Comparison of ENCODE assay signal across 16 cellular contexts in genomic region chr2:100107440-100107839, GRCh38. TPM values are rescaled to one million over a fixed set of nuclear protein-coding genes. Genes with fewer than 3 reads are reported as not detected.
"Had no signal": no experiment of that assay in that cellular context is flagged by ENCODE, and none has a peak within 500 bp of the region (broad histone marks: within the 10 kb centered on the region; RNA-seq: fewer than 3 reads in every experiment).

No MANE protein-coding gene starts in this region.

- H3K9me3 ChIP-seq: ascending aorta, esophagus squamous epithelium, mucosa of descending colon, suprapubic skin had no signal

- H3K36me3 ChIP-seq: ascending aorta, esophagus squamous epithelium, suprapubic skin had no signal

- DNase-seq: activated CD8-positive, alpha-beta memory T cell treated with anti-CD3 and anti-CD28 coated beads for 24 hours; activated CD8-positive, alpha-beta memory T cell treated with anti-CD3 and anti-CD28 coated beads, Interleukin-2, amount 50 U/mL, for 48 hours; activated effector memory CD4-positive, alpha-beta T cell treated with Interleukin-2 at 50 U/mL for 16 hours; activated naive CD4-positive, alpha-beta T cell treated with anti-CD3 and anti-CD28 coated beads, Interleukin-2, amount 50 U/mL, for 16 hours; activated T-cell treated with anti-CD3 and anti-CD28 coated beads, Interleukin-2, amount 50 U/mL, for 48 hours; effector memory CD4-positive, alpha-beta T cell; esophagus squamous epithelium; left ventricle myocardium superior; mucosa of descending colon; naive thymus-derived CD8-positive, alpha-beta T cell; T-helper 1 cell; T-helper 9 cell; trophoblast cell had no signal

- H3K27ac ChIP-seq: ascending aorta, suprapubic skin had no signal

- H3K4me3 ChIP-seq: ascending aorta, esophagus squamous epithelium, mucosa of descending colon, suprapubic skin had no signal

- ATAC-seq: left ventricle myocardium superior; mucosa of descending colon; naive thymus-derived CD8-positive, alpha-beta T cell had no signal

- H3K27me3 ChIP-seq: ascending aorta had no signal

RNA-seq across cellular contexts. Expression of gene AFF3, which starts 35.0 kb away (rescaled TPM):
- total RNA-seq: bronchial epithelial cell had no signal
